In the genomic region with DNA sequence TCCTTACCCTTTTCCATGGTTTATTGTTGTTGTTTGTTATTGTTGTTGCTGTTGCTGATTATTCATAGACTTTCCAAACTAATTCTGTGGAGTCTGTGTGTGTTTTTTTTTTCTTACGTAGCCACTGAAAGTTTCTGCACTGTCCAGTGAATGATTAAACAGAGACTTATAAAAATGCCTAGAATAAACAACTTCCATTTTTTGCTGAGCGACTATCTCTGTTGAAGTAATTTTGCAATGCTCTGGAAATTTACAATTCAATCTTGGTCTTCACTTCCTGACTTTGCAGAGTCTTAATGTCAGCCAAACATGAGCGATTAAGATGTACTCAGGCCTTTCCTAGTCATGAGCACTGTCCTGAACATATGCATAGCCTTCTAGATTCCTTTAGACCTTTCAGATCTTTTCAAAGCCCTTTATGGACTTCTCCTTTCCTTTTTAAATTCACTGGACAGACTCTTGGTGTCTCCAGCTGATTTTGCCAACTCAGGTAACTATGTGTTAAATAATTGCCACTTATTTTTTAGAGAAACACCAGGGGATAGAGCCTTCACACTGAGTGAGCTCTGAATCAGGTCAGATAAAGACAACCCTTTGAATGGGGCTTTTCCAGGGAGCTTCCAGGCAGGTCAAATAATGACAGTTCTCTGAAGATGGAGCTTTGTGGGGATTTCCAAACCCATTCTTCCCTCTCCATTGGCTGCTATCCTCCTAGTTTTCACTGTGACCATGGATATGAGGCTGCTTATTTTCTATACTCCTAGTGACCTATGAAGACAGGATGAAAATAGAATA, we compare ENCODE assay signal across 26 cellular contexts.
DNase-seq lines count a peak whose midpoint lies in the region; ATAC-seq, FAIRE-seq and TF ChIP-seq lines count a peak whose summit lies in the region.
"Had no signal": no experiment of that assay in that cellular context is flagged by ENCODE, and none has a peak within 500 bp of the region (broad histone marks: within the 10 kb centered on the region; RNA-seq: fewer than 3 reads in every experiment).

No MANE protein-coding gene starts in this region.

- FAIRE-seq in GM12878 (lab: Jason Lieb, UNC), result no peak
- FAIRE-seq: G401.6, GM12891, GM19239, K562 had no signal

- no peak overlapping the region for H4K8ac ChIP-seq in mesendoderm (ENCODE audit: low read depth, low read length)

- DNase-seq in GM12878 (ENCODE audit: low read depth, low spot score), result no peak
- peak; percentile 27 for DNase-seq in mesendoderm
- no peak for DNase-seq in smooth muscle cell (lab: John Stamatoyannopoulos, UW; ENCODE audit: unreplicated experiment)
- DNase-seq in NCI-H2227 treated with DMSO at 0.1 percent for 48 hours (lab: John Stamatoyannopoulos, UW), result no peak
- no peak for DNase-seq in NCI-H524 (lab: John Stamatoyannopoulos, UW)
- DNase-seq in Right ventricle myocardium superior, result no peak
- DNase-seq in right atrium auricular region (ENCODE audit: low spot score), result no peak
- DNase-seq: CD4-positive, alpha-beta memory T cell; COR-L47; DMS53; H7; Kasumi-1; NCI-H1092 treated with DMSO at 0.1 percent for 48 hours; NCI-H1436; NCI-H187; NCI-H2081 treated with DMSO at 0.1 percent for 48 hours; NCI-H446; NCI-H526; SHP77 treated with DMSO at 0.1 percent for 48 hours had no signal

- H3K4me3 ChIP-seq in GM12878 (no peak overlapping the region), mesendoderm (ENCODE audit: low read length) (no peak overlapping the region), smooth muscle cell (no peak overlapping the region), right atrium auricular region (no peak overlapping the region)
- H3K4me3 ChIP-seq: BLaER1 treated with 17β-estradiol and CSF1 and Interleukin-3, amounts not matched to agents 10 nM and 100 nM; K562 had no signal

- intact Hi-C loops in GM12878 (cut with micrococcal nuclease; ENCODE audit: unreplicated experiment) (no loop called here), Right ventricle myocardium superior (cut with DNase I) (no loop called here)

- H3K79me2 ChIP-seq in GM12878 (ENCODE audit: control insufficient read depth, insufficient read depth, low read length) (no peaks in the 10 kb centered on the region), mesendoderm (ENCODE audit: control insufficient read depth, insufficient read depth, low read length) (no peaks in the 10 kb centered on the region), smooth muscle cell (ENCODE audit: low read depth) (no peaks in the 10 kb centered on the region)

- no peak overlapping the region for H4K5ac ChIP-seq in mesendoderm (ENCODE audit: low read length)

- H3K27me3 ChIP-seq in GM12878 (replicated peaks in 1 of 2; ENCODE audit: control insufficient read depth in 2 of 2, insufficient read depth in 2 of 2, low read length in 1 of 2), result no peaks in the 10 kb centered on the region
- H3K27me3 ChIP-seq in mesendoderm (ENCODE audit: insufficient read depth, low read length, poor library complexity), result no peaks in the 10 kb centered on the region
- no peaks in the 10 kb centered on the region for H3K27me3 ChIP-seq in smooth muscle cell (ENCODE audit: low read depth)
- H3K27me3 ChIP-seq in right atrium auricular region, result no peaks in the 10 kb centered on the region
- H3K27me3 ChIP-seq: BLaER1 treated with 17β-estradiol and CSF1 and Interleukin-3, amounts not matched to agents 10 nM and 100 nM had no signal

- H4K20me1 ChIP-seq in GM12878 (ENCODE audit: control insufficient read depth, insufficient read depth) (no peaks in the 10 kb centered on the region), smooth muscle cell (ENCODE audit: low read depth) (no peaks in the 10 kb centered on the region)
- H4K20me1 ChIP-seq: BLaER1 treated with 17β-estradiol and CSF1 and Interleukin-3, amounts not matched to agents 10 nM and 100 nM had no signal

- peak; percentile 51 for ATAC-seq in HG03432 (IDR thresholded peaks at IDR 0.05; ENCODE audit: unreplicated experiment)
- ATAC-seq in GM12878, result peak; percentile 54
- ATAC-seq in Right ventricle myocardium superior (ENCODE audit: poor library complexity), result no peak
- ATAC-seq: K562 had no signal

- no peaks in the 10 kb centered on the region for H3K36me3 ChIP-seq in GM12878 (ENCODE audit: control insufficient read depth in 2 of 2, insufficient read depth in 2 of 2, low read length in 1 of 2)
- H3K36me3 ChIP-seq in mesendoderm (ENCODE audit: control insufficient read depth, insufficient read depth, low read length), result no peaks in the 10 kb centered on the region
- H3K36me3 ChIP-seq in smooth muscle cell (ENCODE audit: low read depth), result no peaks in the 10 kb centered on the region
- H3K36me3 ChIP-seq in right atrium auricular region, result no peaks in the 10 kb centered on the region
- H3K36me3 ChIP-seq: BLaER1 treated with 17β-estradiol and CSF1 and Interleukin-3, amounts not matched to agents 10 nM and 100 nM had no signal

- TF ChIP-seq CTCF in GM12878 (IDR thresholded peaks at IDR 0.05 in 2 of 3, conservative IDR thresholded peaks at IDR 0.05 in 1 of 3; ENCODE audit: control insufficient read depth in 2 of 3, extremely low read depth in 1 of 3, insufficient read depth in 1 of 3, low read depth in 3 of 3, low read length in 3 of 3) (no peak), smooth muscle cell (IDR thresholded peaks at IDR 0.05; ENCODE audit: borderline replicate concordance, insufficient read depth, poor library complexity, severe bottlenecking) (no peak), right atrium auricular region (IDR thresholded peaks at IDR 0.05) (no peak)

- no peak for TF ChIP-seq POLR2A in GM12878 (IDR thresholded peaks at IDR 0.05; ENCODE audit: low read depth, low read length)

- CTCF ChIA-PET in GM12878 (lab: Yijun Ruan, JAX), result interaction anchor here (0.6 kb wide), 1 partner anchor 509 kb away, joined by 3 read pairs; no protein-coding TSS in a partner anchor

- SMC1A ChIA-PET in GM12878 (lab: Charles Lee; ENCODE audit: uncharacterized antibody, unreplicated experiment), result interaction anchor here (0.8 kb wide), 1 partner anchor 15 kb away, joined by 3 read pairs; no protein-coding TSS in a partner anchor

- POLR2A ChIA-PET in GM12878 (lab: Charles Lee), result no interaction called here

- H3K56ac ChIP-seq in mesendoderm (ENCODE audit: low read length), result no peak overlapping the region

- peak overlapping the region; percentile 18 for H3K18ac ChIP-seq in mesendoderm (ENCODE audit: low read length)

- no TSS peak for BruUV-seq in GM12878 (replicated peaks; lab: Mats Ljungman, UMichigan)

- H3K27ac ChIP-seq in GM12878 (ENCODE audit: control insufficient read depth, insufficient read depth) (no peak overlapping the region), mesendoderm (ENCODE audit: low read depth, low read length) (no peak overlapping the region), smooth muscle cell (ENCODE audit: low read depth) (peak overlapping the region; percentile 45), right atrium auricular region (no peak overlapping the region)
- H3K27ac ChIP-seq: BLaER1 treated with 17β-estradiol and CSF1 and Interleukin-3, amounts not matched to agents 10 nM and 100 nM; RWPE1 had no signal

- H3F3A ChIP-seq in smooth muscle cell (ENCODE audit: low read depth), result no peaks in the 10 kb centered on the region

- in situ Hi-C loops in GM12878 (cut with MboI), result no loop called here

- no peak overlapping the region for H3K23ac ChIP-seq in mesendoderm (ENCODE audit: low read length)

- H2BK120ac ChIP-seq in mesendoderm (ENCODE audit: low read depth, low read length), result no peak overlapping the region

- H3K4me1 ChIP-seq in GM12878 (ENCODE audit: control insufficient read depth, insufficient read depth, low read length) (no peaks in the 10 kb centered on the region), mesendoderm (ENCODE audit: control insufficient read depth, low read depth, low read length) (peaks cover 11% of the 10 kb centered on the region), smooth muscle cell (ENCODE audit: low read depth) (peaks cover 46% of the 10 kb centered on the region), right atrium auricular region (no peaks in the 10 kb centered on the region)
- H3K4me1 ChIP-seq: BLaER1 treated with 17β-estradiol and CSF1 and Interleukin-3, amounts not matched to agents 10 nM and 100 nM had no signal

- H2BK15ac ChIP-seq in mesendoderm (replicated peaks; ENCODE audit: low read depth), result no peak overlapping the region

- 8% methylated on average over 3 of the region's 3 CpGs for WGBS in GM12878 (ENCODE audit: insufficient coverage, insufficient replicate concordance, low lambda C conversion rate, missing lambda C conversion rate)
- WGBS in mesendoderm (ENCODE audit: extremely low coverage, insufficient coverage, low lambda C conversion rate), result no CpG with 5 or more reads among the region's 3 CpGs
- WGBS in smooth muscle cell (ENCODE audit: low lambda C conversion rate), result 26% methylated on average over 3 of the region's 3 CpGs

- H2AFZ ChIP-seq in GM12878 (ENCODE audit: control insufficient read depth, low read depth, low read length) (no peak overlapping the region), smooth muscle cell (ENCODE audit: low read depth) (peak overlapping the region; percentile 70)

- no peak overlapping the region for H2AK5ac ChIP-seq in mesendoderm (ENCODE audit: low read length)

- no peaks in the 10 kb centered on the region for H3K9me3 ChIP-seq in GM12878 (replicated peaks; ENCODE audit: control insufficient read depth, insufficient read depth, low read length)
- no peaks in the 10 kb centered on the region for H3K9me3 ChIP-seq in smooth muscle cell (replicated peaks; ENCODE audit: low read depth)
- H3K9me3 ChIP-seq in right atrium auricular region, result no peaks in the 10 kb centered on the region

- H3K79me1 ChIP-seq in mesendoderm (ENCODE audit: low read length), result no peaks in the 10 kb centered on the region

- RAD21 ChIA-PET in GM12878 (lab: Charles Lee; ENCODE audit: unreplicated experiment), result no interaction called here

- no peak for TF ChIP-seq RAD21 in GM12878 (IDR thresholded peaks at IDR 0.05; ENCODE audit: insufficient read depth, low read depth, low read length)

- no peak overlapping the region for H3K4ac ChIP-seq in mesendoderm (ENCODE audit: low read depth, low read length)

- no peak overlapping the region for H3K9ac ChIP-seq in GM12878 (ENCODE audit: control insufficient read depth, insufficient read depth, low read length)
- no peak overlapping the region for H3K9ac ChIP-seq in mesendoderm (ENCODE audit: low read length)
- H3K9ac ChIP-seq in smooth muscle cell (ENCODE audit: low read depth), result no peak overlapping the region
- H3K9ac ChIP-seq: BLaER1 treated with 17β-estradiol and CSF1 and Interleukin-3, amounts not matched to agents 10 nM and 100 nM had no signal

- H2BK5ac ChIP-seq in mesendoderm (ENCODE audit: low read length), result no peak overlapping the region

- no peak overlapping the region for H3K4me2 ChIP-seq in GM12878 (ENCODE audit: control insufficient read depth, insufficient read depth)
- H3K4me2 ChIP-seq in mesendoderm (ENCODE audit: low read length), result no peak overlapping the region
- H3K4me2 ChIP-seq in smooth muscle cell, result peak overlapping the region; percentile 48
- H3K4me2 ChIP-seq: BLaER1 treated with 17β-estradiol and CSF1 and Interleukin-3, amounts not matched to agents 10 nM and 100 nM had no signal

- no peak for TF ChIP-seq EP300 in GM12878 (IDR thresholded peaks at IDR 0.05; ENCODE audit: borderline replicate concordance in 1 of 2, control insufficient read depth in 1 of 2, low read depth in 2 of 2, low read length in 2 of 2)
